In the genomic region with DNA sequence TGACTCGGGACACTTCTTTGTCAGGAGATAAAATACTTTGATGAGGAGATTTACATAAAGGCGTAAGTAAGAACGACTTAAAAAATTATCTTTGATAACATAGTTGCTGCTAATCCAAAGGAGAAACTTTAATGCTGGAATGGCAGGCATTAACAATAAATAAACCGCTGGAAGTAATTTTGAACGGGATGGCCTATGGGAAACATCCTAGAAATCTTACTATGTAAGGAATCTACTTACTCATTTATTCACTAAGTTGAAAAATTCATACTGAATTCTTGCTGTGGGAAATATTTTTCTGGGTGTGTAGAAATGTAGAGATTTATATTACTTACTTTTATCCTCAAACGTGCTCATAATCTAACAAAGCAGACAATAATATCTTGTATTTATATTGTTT, we compare ENCODE assay signal across 6 cellular contexts.
"Had no signal": no experiment of that assay in that cellular context is flagged by ENCODE, and none has a peak within 500 bp of the region (broad histone marks: within the 10 kb centered on the region; RNA-seq: fewer than 3 reads in every experiment).

No MANE protein-coding gene starts in this region.

- DNase-seq: IMR-90, KBM-7, KG1 had no signal

- H3K27ac ChIP-seq: HL-60 had no signal

- H3K27ac Mint-ChIP-seq: IgD-negative memory B cell had no signal

- H3K4me3 ChIP-seq: K562 had no signal

- H3K4me3 Mint-ChIP-seq: IgD-negative memory B cell had no signal

- H3K27me3 Mint-ChIP-seq: IgD-negative memory B cell had no signal

- H3K4me1 Mint-ChIP-seq: IgD-negative memory B cell had no signal
